In genomic region chr9:122132539-122132938, GRCh38 we compare ENCODE assay signal across 1 cellular context.
TF ChIP-seq lines count a peak whose summit lies in the region.

No MANE protein-coding gene starts in this region.

TF ChIP-seq in H1, 55 proteins besides CTCF, POLR2A, EP300 and RAD21:
- TF ChIP-seq BACH1 (IDR thresholded peaks at IDR 0.05; ENCODE audit: low read length) = no peak
- TF ChIP-seq SP1 (IDR thresholded peaks at IDR 0.05; ENCODE audit: low read depth, low read length) = no peak
- TF ChIP-seq ASH2L (IDR thresholded peaks at IDR 0.05; ENCODE audit: low read length) = no peak
- no peak for TF ChIP-seq SIX5 (IDR thresholded peaks at IDR 0.05; ENCODE audit: low read depth, low read length)
- no peak for TF ChIP-seq KDM1A (IDR thresholded peaks at IDR 0.05; ENCODE audit: borderline replicate concordance, low read length)
- TF ChIP-seq RNF2 (IDR thresholded peaks at IDR 0.05; ENCODE audit: borderline replicate concordance, low read depth, low read length, missing control alignments, poor library complexity, severe bottlenecking) = no peak
- TF ChIP-seq SRF (IDR thresholded peaks at IDR 0.05; ENCODE audit: low read depth, low read length) = no peak
- no peak for TF ChIP-seq CHD1 (IDR thresholded peaks at IDR 0.05; ENCODE audit: low read depth, low read length)
- TF ChIP-seq SUZ12 (IDR thresholded peaks at IDR 0.05; ENCODE audit: low read length) = no peak
- no peak for TF ChIP-seq FOSL1 (IDR thresholded peaks at IDR 0.05; ENCODE audit: insufficient read depth, low read depth, low read length)
- no peak for TF ChIP-seq TEAD4 (IDR thresholded peaks at IDR 0.05; ENCODE audit: low read depth, low read length)
